In the genomic region with DNA sequence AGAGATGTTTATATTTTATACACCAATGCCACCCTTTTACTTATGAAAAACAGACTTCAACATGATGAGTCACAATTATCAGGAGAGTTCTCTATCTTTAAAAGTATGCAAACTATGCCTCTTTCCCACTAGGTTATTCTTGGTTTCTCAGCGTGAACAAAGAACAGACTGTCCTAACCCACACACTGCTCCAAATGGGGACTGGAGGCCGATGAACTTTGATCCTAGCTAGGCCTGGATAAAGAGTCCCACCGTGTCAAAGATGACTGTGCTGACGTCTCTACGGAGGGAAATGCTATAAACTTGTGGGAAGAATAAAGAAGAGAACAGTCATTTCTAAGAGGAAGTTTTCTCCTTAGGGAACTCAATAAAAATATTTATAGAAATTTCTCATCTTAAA, we compare ENCODE assay signal across 8 cellular contexts.
DNase-seq lines count a peak whose midpoint lies in the region; ATAC-seq and TF ChIP-seq lines count a peak whose summit lies in the region.

No MANE protein-coding gene starts in this region.

- H3K27me3 ChIP-seq in PC-3 (ENCODE audit: low read length) (no peaks in the 10 kb centered on the region), psoas muscle (ENCODE audit: insufficient read depth in 3 of 3, low read length in 2 of 3) (no peaks in the 10 kb centered on the region)

- peaks cover 4% of the 10 kb centered on the region for H3F3A ChIP-seq in PC-3 (ENCODE audit: low read length, unreplicated experiment)

- H3K4me3 ChIP-seq in PC-3 (ENCODE audit: low read length), result no peak overlapping the region
- no peak overlapping the region for H3K4me3 ChIP-seq in fibroblast of villous mesenchyme (ENCODE audit: low read depth, low read length)
- H3K4me3 ChIP-seq in psoas muscle, result peak overlapping the region; percentile 4

- no peaks in the 10 kb centered on the region for H4K20me1 ChIP-seq in PC-3 (ENCODE audit: low read length)

- H3K9ac ChIP-seq in PC-3 (ENCODE audit: low read length), result peak overlapping the region; percentile 99

- peak overlapping the region; percentile 100 for H3K27ac ChIP-seq in PC-3 (ENCODE audit: low read length)
- peak overlapping the region; percentile 70 for H3K27ac ChIP-seq in psoas muscle

- no peak overlapping the region for H2AFZ ChIP-seq in PC-3 (ENCODE audit: low read length)

- H3K9me2 ChIP-seq in PC-3 (replicated peaks; ENCODE audit: low read length), result no peaks in the 10 kb centered on the region

- intact Hi-C loops in PC-3 (cut with micrococcal nuclease) (loop anchor here (2.0 to 5.0 kb wide), 2 partner anchors 28 to 37 kb away; no protein-coding TSS in a partner anchor), psoas muscle (cut with DNase I) (no loop called here)

- TF ChIP-seq CTCF in GM20000 (IDR thresholded peaks at IDR 0.05; ENCODE audit: extremely low read depth, missing control alignments) (no peak), PC-3 (conservative IDR thresholded peaks at IDR 0.05; ENCODE audit: low read depth, low read length) (no peak), fibroblast of villous mesenchyme (IDR thresholded peaks at IDR 0.05; ENCODE audit: insufficient read depth, low read depth, low read length) (no peak), psoas muscle (IDR thresholded peaks at IDR 0.05) (no peak)

- CTCF ChIA-PET in PC-3 (lab: Charles Lee), result no interaction called here

- H3K79me2 ChIP-seq in PC-3 (ENCODE audit: low read length), result no peaks in the 10 kb centered on the region

- DNase-seq in GM20000 (ENCODE audit: low spot score) (peak; percentile 8), PC-3 (peak; percentile 90), fibroblast of villous mesenchyme (ENCODE audit: low read depth) (peak; percentile 100), psoas muscle (peak; percentile 22 to 57), DMS53 (lab: John Stamatoyannopoulos, UW) (no peak), NCI-H2196 (lab: John Stamatoyannopoulos, UW; ENCODE audit: unreplicated experiment) (no peak), DMS153 (lab: John Stamatoyannopoulos, UW) (no peak)
- no peak for DNase-seq in activated CD4-positive, alpha-beta T cell treated with anti-CD3 and anti-CD28 coated beads, Interleukin-2, amount 50 U/mL, for 48 hours

- H3K9me3 ChIP-seq in PC-3 (ENCODE audit: low read length) (no peaks in the 10 kb centered on the region), psoas muscle (no peaks in the 10 kb centered on the region)

- ATAC-seq in PC-3 (peak; percentile 87), psoas muscle (peak; percentile 75 to 96 (median 93))

- POLR2A ChIA-PET in PC-3 (lab: Charles Lee; ENCODE audit: unreplicated experiment), result no interaction called here

- H3K36me3 ChIP-seq in PC-3 (ENCODE audit: low read depth, low read length) (peaks cover 4% of the 10 kb centered on the region; the same call in 1 of the 2 replicates), psoas muscle (ENCODE audit: insufficient read depth in 1 of 2, low read depth in 1 of 2) (peaks cover 0 to 13% of the 10 kb centered on the region in 2 donors)

- H3K4me2 ChIP-seq in PC-3 (ENCODE audit: low read length), result peak overlapping the region; percentile 78

- 8 to 18% (median 10%) methylated on average over 5 of the region's 5 CpGs for WGBS in psoas muscle, 3 donors

- no TSS peak for BruUV-seq in PC-3 (replicated peaks; lab: Mats Ljungman, UMichigan)

- H3K4me1 ChIP-seq in PC-3 (ENCODE audit: insufficient read depth, low read length), result peaks cover 68% of the 10 kb centered on the region
- H3K4me1 ChIP-seq in psoas muscle, result peaks cover 19% of the 10 kb centered on the region

Comparison
In these comparisons a context has a peak if more than half of its experiments do, and no peak if none do; other contexts are left out.
1. DNase-seq: peak in GM20000 (single experiment), PC-3 (single experiment), fibroblast of villous mesenchyme (single experiment) and psoas muscle (2 of 2); none in DMS53 (single experiment), NCI-H2196 (single experiment), activated CD4-positive, alpha-beta T cell treated with anti-CD3 and anti-CD28 coated beads, Interleukin-2, amount 50 U/mL, for 48 hours (0 of 2) and DMS153 (single experiment).